ENCODE assay signal across 8 cellular contexts in genomic region chr2:46490521-46491141, GRCh38. TPM values are rescaled to one million over a fixed set of nuclear protein-coding genes. Genes with fewer than 3 reads are reported as not detected.
DNase-seq lines count a peak whose midpoint lies in the region; ATAC-seq, FAIRE-seq and TF ChIP-seq lines count a peak whose summit lies in the region.

No MANE protein-coding gene starts in this region.

- H3K27me3 ChIP-seq in H1 (replicated peaks in 1 of 4; ENCODE audit: control insufficient read depth in 3 of 4, extremely low read depth in 1 of 4, insufficient read depth in 3 of 4, low read length in 3 of 4) (no peaks in the 10 kb centered on the region), neural progenitor cell (peaks cover 10% of the 10 kb centered on the region)

- H4K20me1 ChIP-seq in H1 (replicated peaks in 1 of 2; ENCODE audit: control insufficient read depth in 1 of 2, insufficient read depth in 2 of 2, low read length in 2 of 2) (no peaks in the 10 kb centered on the region), neural progenitor cell (ENCODE audit: low read depth) (no peaks in the 10 kb centered on the region)

- H3K36me3 Mint-ChIP-seq in neural progenitor cell, result no peaks in the 10 kb centered on the region

- H3K4me3 Mint-ChIP-seq in neural progenitor cell, result peak overlapping the region; percentile 39

- H2AFZ ChIP-seq in H1 (ENCODE audit: low read length) (no peak overlapping the region), neural progenitor cell (replicated peaks) (peak overlapping the region; percentile 57)

- CTCF ChIA-PET in H1 (lab: Charles Lee; ENCODE audit: partially characterized antibody), result interaction anchor here (0.6 to 2.1 kb wide), 9 partner anchors 9 to 845 kb away, joined by 3 to 9 read pairs (median 4); no protein-coding TSS in a partner anchor

- TF ChIP-seq EP300 in H1 (IDR thresholded peaks at IDR 0.05; ENCODE audit: borderline replicate concordance in 1 of 2, low read depth in 2 of 2, low read length in 2 of 2), result no peak

- peak; percentile 45 for ATAC-seq in HG02870 (IDR thresholded peaks at IDR 0.05; ENCODE audit: unreplicated experiment)

- H2AK5ac ChIP-seq in H1 (ENCODE audit: low read depth, low read length), result no peak overlapping the region

- H3K9ac ChIP-seq in H1 (replicated peaks in 1 of 4; ENCODE audit: extremely low read depth in 1 of 4, low read depth in 3 of 4, low read length in 3 of 4) (no peak overlapping the region), neural progenitor cell (no peak overlapping the region)

- peak overlapping the region; percentile 16; the same call in 1 of the 2 replicates for H4K8ac ChIP-seq in H1 (ENCODE audit: extremely low read depth, insufficient read depth, low read length)

- peaks cover 0 to 15% (median 7%) of the 10 kb centered on the region in 4 experiments; a peak in 4 of 7 replicates for H3K4me1 ChIP-seq in H1 (replicated peaks in 1 of 4; ENCODE audit: control insufficient read depth in 3 of 4, insufficient read depth in 4 of 4, low read length in 3 of 4)
- peaks cover 33% of the 10 kb centered on the region for H3K4me1 ChIP-seq in neural progenitor cell

- H2BK15ac ChIP-seq in H1 (ENCODE audit: low read length), result no peak overlapping the region

- 88% methylated on average over 6 of the region's 6 CpGs; no CpG with 5 or more reads in 1 of the 2 experiments for WGBS in H1 (ENCODE audit: extremely low coverage in 1 of 2, insufficient coverage in 1 of 2, insufficient read length in 1 of 2, insufficient replicate concordance in 2 of 2, low coverage in 1 of 2, low lambda C conversion rate in 2 of 2, missing lambda C conversion rate in 1 of 2), 2 experiments

- FAIRE-seq in H1 (lab: Jason Lieb, UNC), result no peak

- peak; percentile 31; the same call in 1 of the 2 replicates for TF ChIP-seq CTCF in GM12874 (IDR thresholded peaks at IDR 0.05; ENCODE audit: insufficient read depth, low read depth, low read length)
- no peak for TF ChIP-seq CTCF in H1 (IDR thresholded peaks at IDR 0.05; ENCODE audit: control extremely low read depth in 1 of 3, insufficient read depth in 1 of 3, low read depth in 1 of 3, low read length in 3 of 3)
- TF ChIP-seq CTCF in neural progenitor cell (IDR thresholded peaks at IDR 0.05), result no peak

- H3K4ac ChIP-seq in H1 (replicated peaks; ENCODE audit: insufficient read length, low read depth, low read length), result no peak overlapping the region

- H3K4me2 ChIP-seq in H1 (ENCODE audit: insufficient read depth in 1 of 2, low read depth in 2 of 2, low read length in 2 of 2) (no peak overlapping the region), neural progenitor cell (peak overlapping the region; percentile 28)

- H3K79me1 ChIP-seq in H1 (ENCODE audit: low read depth, low read length), result no peaks in the 10 kb centered on the region

- TF ChIP-seq POLR2A in H1 (IDR thresholded peaks at IDR 0.05; ENCODE audit: control extremely low read depth in 1 of 2, low read depth in 2 of 2, low read length in 2 of 2), result no peak

- no peak overlapping the region for H2BK12ac ChIP-seq in H1 (ENCODE audit: low read depth, low read length)

- H3K36me3 ChIP-seq in H1 (ENCODE audit: control insufficient read depth in 2 of 4, insufficient read depth in 4 of 4, low read length in 3 of 4), result no peaks in the 10 kb centered on the region
- H3K36me3 ChIP-seq in neural progenitor cell, result no peaks in the 10 kb centered on the region

- no peak overlapping the region for H3K4me3 ChIP-seq in H1 (ENCODE audit: extremely low read depth in 1 of 4, insufficient read depth in 2 of 4, low read depth in 3 of 4, low read length in 4 of 4)
- no peak overlapping the region for H3K4me3 ChIP-seq in neural progenitor cell

- H4K91ac ChIP-seq in H1 (replicated peaks; ENCODE audit: insufficient read length, low read length), result no peak overlapping the region

- no peaks in the 10 kb centered on the region for H3K23me2 ChIP-seq in H1 (ENCODE audit: low read depth, low read length)

- peaks cover 43% of the 10 kb centered on the region for H3K4me1 Mint-ChIP-seq in neural progenitor cell

- TF ChIP-seq RAD21 in H1 (IDR thresholded peaks at IDR 0.05 in 1 of 2, conservative IDR thresholded peaks at IDR 0.05 in 1 of 2; ENCODE audit: low read depth in 2 of 2, low read length in 2 of 2), result no peak

- peak overlapping the region; percentile 21 for H3K27ac Mint-ChIP-seq in neural progenitor cell

- peak in 1 of 2 experiments; percentile 37 for DNase-seq in H1 (ENCODE audit: low read depth in 1 of 2, low spot score in 2 of 2)
- DNase-seq in neural progenitor cell (ENCODE audit: low spot score), result no peak
- DNase-seq in NCI-H2029 (lab: John Stamatoyannopoulos, UW), result no peak
- DNase-seq in stimulated activated CD8-positive, alpha-beta memory T cell treated with anti-CD3 and anti-CD28 coated beads, Interleukin-4, amount 100 ng/mL, for 48 hours, result no peak
- DNase-seq in AML-193 (lab: John Stamatoyannopoulos, UW), result no peak
- DNase-seq in GDM1 (lab: John Stamatoyannopoulos, UW), result no peak

- POLR2A ChIA-PET in H1 (lab: Charles Lee; ENCODE audit: partially characterized antibody), result interaction anchor here (0.9 to 1.1 kb wide), 3 partner anchors 15 to 65 kb away, joined by 3 to 4 read pairs (median 3); no protein-coding TSS in a partner anchor

- H3K27ac ChIP-seq in H1 (ENCODE audit: low read depth, low read length) (no peak overlapping the region), neural progenitor cell (no peak overlapping the region)

- H3K79me2 ChIP-seq in H1 (ENCODE audit: control insufficient read depth in 1 of 2, insufficient read depth in 2 of 2, low read length in 2 of 2), result no peaks in the 10 kb centered on the region
- no peaks in the 10 kb centered on the region for H3K79me2 ChIP-seq in neural progenitor cell (ENCODE audit: low read depth)

- no peaks in the 10 kb centered on the region for H3K9me3 Mint-ChIP-seq in neural progenitor cell

- no peak overlapping the region for H3K18ac ChIP-seq in H1 (ENCODE audit: extremely low read depth, low read length)

- no peak overlapping the region for H3K23ac ChIP-seq in H1 (ENCODE audit: insufficient read length)

- no peak overlapping the region for H2BK5ac ChIP-seq in H1 (ENCODE audit: low read depth, low read length)

- H2BK20ac ChIP-seq in H1 (ENCODE audit: low read length), result peak overlapping the region; percentile 55; the same call in 1 of the 2 replicates

- no peak overlapping the region for H3K14ac ChIP-seq in H1 (ENCODE audit: insufficient read length)

- H3K56ac ChIP-seq in H1 (replicated peaks; ENCODE audit: insufficient read length, low read depth, low read length), result no peak overlapping the region

- peaks cover 22% of the 10 kb centered on the region for H3F3A ChIP-seq in neural progenitor cell (ENCODE audit: low read depth)

- H2BK120ac ChIP-seq in H1 (replicated peaks; ENCODE audit: low read depth, low read length), result no peak overlapping the region

- H3K27me3 Mint-ChIP-seq in neural progenitor cell (ENCODE audit: insufficient read depth, low read depth), result peaks cover 10% of the 10 kb centered on the region

- H3K9me3 ChIP-seq in H1 (ENCODE audit: insufficient read depth in 2 of 2, low read depth in 1 of 2, low read length in 1 of 2) (no peaks in the 10 kb centered on the region), neural progenitor cell (ENCODE audit: low read depth) (no peaks in the 10 kb centered on the region)

- H4K5ac ChIP-seq in H1 (ENCODE audit: insufficient read length, low read depth, low read length), result no peak overlapping the region

TF ChIP-seq in H1, 55 proteins besides CTCF, POLR2A, EP300 and RAD21 (continues in another document):
- no peak for TF ChIP-seq MAX (IDR thresholded peaks at IDR 0.05)
- TF ChIP-seq ASH2L (IDR thresholded peaks at IDR 0.05; ENCODE audit: low read length), result no peak
- no peak for TF ChIP-seq PHF8 (conservative IDR thresholded peaks at IDR 0.05; ENCODE audit: low read depth, low read length)
- TF ChIP-seq RBBP5 (IDR thresholded peaks at IDR 0.05; ENCODE audit: borderline replicate concordance, low read depth, low read length), result no peak
- no peak for TF ChIP-seq TAF7 (optimal IDR thresholded peaks at IDR 0.05; ENCODE audit: borderline replicate concordance, low read depth, low read length)

RNA-seq across cellular contexts. Expression of gene TMEM247, which starts 11.3 kb away (rescaled TPM):
- total RNA-seq in H1 (2021; fragmentation: NEBNext Ultra II Directional; extraction: Animal tissue kit (Norgen Biotek cat#: 25700)), result not detected in 2 replicates
- not detected in 2 replicates for polyA plus RNA-seq in H1 (2011; rRNA removed)
- not detected for polyA plus RNA-seq in H1 (2011; cell fraction: cytosol; rRNA removed)
- not detected for polyA plus RNA-seq in H1 (2011; cell fraction: nucleus; rRNA removed)
- not detected in 4 replicates for polyA plus RNA-seq in H1 (2012, experiment 1 of 2)
- polyA plus RNA-seq in H1 (2012, experiment 2 of 2), result not detected
- not detected for polyA plus RNA-seq in H1 (2013, experiment 1 of 2)
- polyA plus RNA-seq in H1 (2013, experiment 2 of 2), result not detected
- not detected in 2 replicates for polyA minus RNA-seq in H1 (2011; rRNA and poly(A)+ RNA removed)
- polyA minus RNA-seq in H1 (2011; cell fraction: cytosol; rRNA and poly(A)+ RNA removed), result not detected
- polyA minus RNA-seq in H1 (2011; cell fraction: nucleus; rRNA and poly(A)+ RNA removed), result not detected
- not detected in 2 replicates for total RNA-seq in neural progenitor cell (ENCODE audit: low replicate concordance)

RNA-seq across cellular contexts. Expression of gene RHOQ, which starts 51.7 kb away (rescaled TPM):
- total RNA-seq in H1 (2021; fragmentation: NEBNext Ultra II Directional; extraction: Animal tissue kit (Norgen Biotek cat#: 25700)), result 37.8 and 47.0 TPM in 2 replicates
- polyA plus RNA-seq in H1 (2011; rRNA removed), result 32.6 TPM in 2 replicates
- polyA plus RNA-seq in H1 (2011; cell fraction: cytosol; rRNA removed), result 28.1 TPM
- polyA plus RNA-seq in H1 (2011; cell fraction: nucleus; rRNA removed), result 87.8 TPM
- 21.9 to 34.0 TPM (median 27.2 TPM) in 4 replicates for polyA plus RNA-seq in H1 (2012, experiment 1 of 2)
- 4.0 TPM for polyA plus RNA-seq in H1 (2012, experiment 2 of 2)
- 72.6 TPM for polyA plus RNA-seq in H1 (2013, experiment 1 of 2)
- 61.3 TPM for polyA plus RNA-seq in H1 (2013, experiment 2 of 2)
- polyA minus RNA-seq in H1 (2011; rRNA and poly(A)+ RNA removed), result 32.0 and 34.4 TPM in 2 replicates
- polyA minus RNA-seq in H1 (2011; cell fraction: cytosol; rRNA and poly(A)+ RNA removed), result 19.2 TPM
- polyA minus RNA-seq in H1 (2011; cell fraction: nucleus; rRNA and poly(A)+ RNA removed), result 81.2 TPM
- 17.4 and 20.8 TPM in 2 replicates for total RNA-seq in neural progenitor cell (ENCODE audit: low replicate concordance)

RNA-seq across cellular contexts. Expression of gene ATP6V1E2, which starts 51.7 kb away (rescaled TPM):
- total RNA-seq in H1 (2021; fragmentation: NEBNext Ultra II Directional; extraction: Animal tissue kit (Norgen Biotek cat#: 25700)), result 11.1 and 11.7 TPM in 2 replicates
- 4.3 and 6.0 TPM in 2 replicates for polyA plus RNA-seq in H1 (2011; rRNA removed)
- 4.3 TPM for polyA plus RNA-seq in H1 (2011; cell fraction: cytosol; rRNA removed)
- polyA plus RNA-seq in H1 (2011; cell fraction: nucleus; rRNA removed), result 11.3 TPM
- polyA plus RNA-seq in H1 (2012, experiment 1 of 2), result 6.3 to 9.2 TPM (median 8.2 TPM) in 4 replicates
- polyA plus RNA-seq in H1 (2012, experiment 2 of 2), result 2.9 TPM
- 7.8 TPM for polyA plus RNA-seq in H1 (2013, experiment 1 of 2)
- polyA plus RNA-seq in H1 (2013, experiment 2 of 2), result 8.0 TPM
- polyA minus RNA-seq in H1 (2011; rRNA and poly(A)+ RNA removed), result 8.3 and 8.7 TPM in 2 replicates
- polyA minus RNA-seq in H1 (2011; cell fraction: cytosol; rRNA and poly(A)+ RNA removed), result 3.9 TPM
- polyA minus RNA-seq in H1 (2011; cell fraction: nucleus; rRNA and poly(A)+ RNA removed), result 22.8 TPM
- 1.9 and 3.6 TPM in 2 replicates for total RNA-seq in neural progenitor cell (ENCODE audit: low replicate concordance)
